ENCODE assay signal across 10 cellular contexts in genomic region chr2:98280376-98281102, GRCh38.
A peak's percentile ranks its signal among the peaks of the same experiment; 100 is the strongest.
DNase-seq lines count a peak whose midpoint lies in the region; ATAC-seq and TF ChIP-seq lines count a peak whose summit lies in the region.
"Had no signal": no experiment of that assay in that cellular context is flagged by ENCODE, and none has a peak within 500 bp of the region (broad histone marks: within the 10 kb centered on the region; RNA-seq: fewer than 3 reads in every experiment).

No MANE protein-coding gene starts in this region.

- ATAC-seq in GM21381 (IDR thresholded peaks at IDR 0.05; ENCODE audit: unreplicated experiment) (peak; percentile 59), left colon (peak; percentile 87), GM21360 (IDR thresholded peaks at IDR 0.05; ENCODE audit: unreplicated experiment) (no peak)
- no peak for ATAC-seq in activated T-helper 17 cell treated with anti-CD3 and anti-CD28 coated beads, Interleukin-2, amount 50 U/mL, for 72 hours (replicated peaks)

- no peaks in the 10 kb centered on the region for H3K36me3 Mint-ChIP-seq in type B pancreatic cell
- no peaks in the 10 kb centered on the region for H3K36me3 Mint-ChIP-seq in activated T-helper 17 cell treated with anti-CD3 and anti-CD28 coated beads, Interleukin-2, amount 50 U/mL, for 72 hours (ENCODE audit: low read depth)

- H3K27me3 Mint-ChIP-seq in type B pancreatic cell = peaks cover 9% of the 10 kb centered on the region
- peaks cover 31% of the 10 kb centered on the region for H3K27me3 Mint-ChIP-seq in activated T-helper 17 cell treated with anti-CD3 and anti-CD28 coated beads, Interleukin-2, amount 50 U/mL, for 72 hours

- H3K4me3 Mint-ChIP-seq in type B pancreatic cell = peak overlapping the region; percentile 73
- no peak overlapping the region for H3K4me3 Mint-ChIP-seq in activated T-helper 17 cell treated with anti-CD3 and anti-CD28 coated beads, Interleukin-2, amount 50 U/mL, for 72 hours

- peak overlapping the region; percentile 85 for H3K27ac Mint-ChIP-seq in type B pancreatic cell
- no peak overlapping the region for H3K27ac Mint-ChIP-seq in activated T-helper 17 cell treated with anti-CD3 and anti-CD28 coated beads, Interleukin-2, amount 50 U/mL, for 72 hours

- TF ChIP-seq CTCF in type B pancreatic cell (conservative IDR thresholded peaks at IDR 0.05) = no peak

- no peaks in the 10 kb centered on the region for H3K9me3 Mint-ChIP-seq in type B pancreatic cell
- no peaks in the 10 kb centered on the region for H3K9me3 Mint-ChIP-seq in activated T-helper 17 cell treated with anti-CD3 and anti-CD28 coated beads, Interleukin-2, amount 50 U/mL, for 72 hours

- intact Hi-C loops in left colon (cut with DNase I, micrococcal nuclease) = no loop called here

- peak; percentile 45 for DNase-seq in astrocyte of the hippocampus (ENCODE audit: low read depth, low spot score)
- peak; percentile 68 to 72 for DNase-seq in left colon
- no peak for DNase-seq in type B pancreatic cell (ENCODE audit: extremely low spot score, unreplicated experiment)
- no peak for DNase-seq in NCI-H226
- DNase-seq: activated CD4-positive, alpha-beta T cell treated with anti-CD3 and anti-CD28 coated beads, Interleukin-2, amount 50 U/mL, for 48 hours; DND-41; NCI-H1436 had no signal

- H3K4me1 Mint-ChIP-seq in type B pancreatic cell (ENCODE audit: unreplicated experiment) = peaks cover 36% of the 10 kb centered on the region
- H3K4me1 Mint-ChIP-seq in activated T-helper 17 cell treated with anti-CD3 and anti-CD28 coated beads, Interleukin-2, amount 50 U/mL, for 72 hours = no peaks in the 10 kb centered on the region

Comparison
In these comparisons a context has a peak if more than half of its experiments do, and no peak if none do; other contexts are left out.
1. ATAC-seq: peak in GM21381 (single experiment) and left colon (single experiment); none in activated T-helper 17 cell treated with anti-CD3 and anti-CD28 coated beads, Interleukin-2, amount 50 U/mL, for 72 hours (single experiment) and GM21360 (single experiment).
2. DNase-seq: peak in astrocyte of the hippocampus (single experiment) and left colon (2 of 2); none in type B pancreatic cell (single experiment) and NCI-H226 (single experiment).